8 cellular contexts compared by ENCODE assay signal in genomic region chr1:220878223-220879081, GRCh38. TPM values are rescaled to one million over a fixed set of nuclear protein-coding genes. Genes with fewer than 3 reads are reported as not detected.
DNase-seq lines count a peak whose midpoint lies in the region; ATAC-seq, FAIRE-seq and TF ChIP-seq lines count a peak whose summit lies in the region.

No MANE protein-coding gene starts in this region.

- H4K5ac ChIP-seq in H9 (ENCODE audit: insufficient read length, low read depth, low read length) = no peak overlapping the region

- H3K9me3 Mint-ChIP-seq in CD14-positive monocyte (peaks cover 0 to 7% (median 0%) of the 10 kb centered on the region in 7 donors), H9 (peaks cover 0 to 3% of the 10 kb centered on the region in 2 experiments; a peak in 2 of 5 replicates)

- no peak overlapping the region for H4K8ac ChIP-seq in H9 (replicated peaks; ENCODE audit: insufficient read length, low read depth, low read length)

- H3K4me1 ChIP-seq in H9 (ENCODE audit: insufficient read depth, low read length) (no peaks in the 10 kb centered on the region), ovary (ENCODE audit: insufficient read depth) (peaks cover 6% of the 10 kb centered on the region), small intestine (ENCODE audit: control insufficient read depth in 2 of 2, insufficient read depth in 1 of 2, low read depth in 1 of 2, low read length in 1 of 2) (peaks cover 0 to 2% of the 10 kb centered on the region in 2 donors)

- H3K9me3 ChIP-seq in H9 (ENCODE audit: control insufficient read depth, low read depth, low read length) (no peaks in the 10 kb centered on the region), ovary (no peaks in the 10 kb centered on the region), small intestine (ENCODE audit: control insufficient read depth, low read depth) (no peaks in the 10 kb centered on the region)

- H3K4me3 Mint-ChIP-seq in CD14-positive monocyte (peak overlapping the region; percentile 92 to 99), H9 (peak overlapping the region; percentile 57 to 86)

- peaks cover 0 to 9% (median 0%) of the 10 kb centered on the region in 3 donors for H3K27me3 Mint-ChIP-seq in CD14-positive monocyte (ENCODE audit: low read depth in 3 of 3)
- peaks cover 100% of the 10 kb centered on the region for H3K27me3 Mint-ChIP-seq in H9 (ENCODE audit: low read depth)

- H3K27me3 ChIP-seq in H9 (ENCODE audit: insufficient read depth, low read length) = peaks cover 85% of the 10 kb centered on the region
- no peaks in the 10 kb centered on the region for H3K27me3 ChIP-seq in ovary
- H3K27me3 ChIP-seq in small intestine (ENCODE audit: control insufficient read depth in 2 of 2, insufficient read depth in 2 of 2, low read length in 2 of 2) = peaks cover 0 to 13% of the 10 kb centered on the region in 2 donors

- H3K27ac Mint-ChIP-seq in CD14-positive monocyte = peak overlapping the region; percentile 93 to 99 (median 96)
- no peak overlapping the region for H3K27ac Mint-ChIP-seq in H9

- H3K36me3 Mint-ChIP-seq in CD14-positive monocyte (peaks cover 9 to 19% of the 10 kb centered on the region in 2 donors), H9 (ENCODE audit: insufficient read depth in 1 of 3, low read depth in 3 of 3) (no peaks in the 10 kb centered on the region; a peak in 2 of 7 replicates)

- no CpG with 5 or more reads among the region's 41 CpGs for WGBS in H9 (ENCODE audit: extremely low coverage, insufficient read length, low lambda C conversion rate)
- WGBS in ovary, 3 donors = 14 to 20% (median 16%) methylated on average over 41 of the region's 41 CpGs
- WGBS in small intestine, 3 donors = 7 to 9% (median 8%) methylated on average over 41 of the region's 41 CpGs

- no peak for DNase-seq in CD14-positive monocyte (ENCODE audit: low spot score)
- no peak for DNase-seq in H9
- peak; percentile 92 for DNase-seq in SIG-M5 (lab: John Stamatoyannopoulos, UW)
- DNase-seq in fibroblast of mammary gland (ENCODE audit: low read depth) = peak; percentile 36
- DNase-seq in ovary = no peak
- no peak for DNase-seq in small intestine
- DNase-seq in stimulated activated CD4-positive, alpha-beta T cell treated with anti-CD3 and anti-CD28 coated beads, Interleukin-1b, Interleukin-23, amount 100 ng/mL, for 48 hours = no peak

- no peak overlapping the region for H3K27ac ChIP-seq in H9 (ENCODE audit: insufficient read length, low read depth, low read length)
- H3K27ac ChIP-seq in ovary = peak overlapping the region in 1 of 2 donors; percentile 27
- peak overlapping the region in 1 of 2 donors; percentile 94 for H3K27ac ChIP-seq in small intestine (ENCODE audit: low read depth in 1 of 2, low read length in 1 of 2)

- H3K14ac ChIP-seq in H9 (ENCODE audit: insufficient read depth, low read length) = no peak overlapping the region

- H4K91ac ChIP-seq in H9 (ENCODE audit: insufficient read length, low read depth, low read length) = no peak overlapping the region

- H2AK5ac ChIP-seq in H9 (ENCODE audit: insufficient read length, low read length) = no peak overlapping the region

- TF ChIP-seq EP300 in ovary (IDR thresholded peaks at IDR 0.05) = no peak

- no peak overlapping the region for H2BK5ac ChIP-seq in H9 (ENCODE audit: insufficient read length, low read length)

- intact Hi-C loops in CD14-positive monocyte (cut with micrococcal nuclease) = loop anchor here (2.0 to 10.0 kb wide), 3 partner anchors 220 to 556 kb away; no protein-coding TSS in a partner anchor
- intact Hi-C loops in ovary (cut with DNase I) = loop anchor here in 3 of 4 donors (2.0 to 10.0 kb wide), 2 partner anchors 36 to 556 kb away; no protein-coding TSS in a partner anchor

- H3K79me1 ChIP-seq in H9 (ENCODE audit: insufficient read depth, low read depth, low read length, poor library complexity, severe bottlenecking) = no peaks in the 10 kb centered on the region

- ATAC-seq in GM18502 (IDR thresholded peaks at IDR 0.05; ENCODE audit: poor library complexity, unreplicated experiment) = no peak

- no peak overlapping the region for H3T11ph ChIP-seq in H9 (ENCODE audit: low read length)

- H3K4me1 Mint-ChIP-seq in CD14-positive monocyte (peaks cover 65% of the 10 kb centered on the region), H9 (peaks cover 43 to 62% of the 10 kb centered on the region in 2 experiments)

- H2BK12ac ChIP-seq in H9 (ENCODE audit: insufficient read length, low read depth, low read length) = no peak overlapping the region

- H3K79me2 ChIP-seq in H9 (ENCODE audit: insufficient read depth, low read length) = no peaks in the 10 kb centered on the region

- H3K23ac ChIP-seq in H9 (ENCODE audit: insufficient read length, low read depth, low read length) = no peak overlapping the region

- H4K20me1 ChIP-seq in H9 (ENCODE audit: control insufficient read depth, insufficient read depth, insufficient read length) = no peaks in the 10 kb centered on the region

- FAIRE-seq in small intestine (lab: Jason Lieb, UNC) = no peak

- H3K4ac ChIP-seq in H9 (ENCODE audit: low read depth, low read length) = no peak overlapping the region

- H3K23me2 ChIP-seq in H9 (ENCODE audit: insufficient read length, low read depth, low read length, poor library complexity, severe bottlenecking) = peaks cover 13% of the 10 kb centered on the region

- no peak overlapping the region for H3K18ac ChIP-seq in H9 (ENCODE audit: insufficient read length, low read depth, low read length)

- H3K4me3 ChIP-seq in fibroblast of mammary gland (ENCODE audit: control insufficient read depth, low read depth, low read length) (peak overlapping the region; percentile 70), ovary (peak overlapping the region; percentile 58), small intestine (ENCODE audit: low read depth in 1 of 2, low read length in 2 of 2) (no peak overlapping the region)

- H3K56ac ChIP-seq in H9 (ENCODE audit: insufficient read length, low read depth, low read length) = no peak overlapping the region

- H3K4me2 ChIP-seq in H9 (ENCODE audit: insufficient read depth, insufficient read length, low read length) = peak overlapping the region; percentile 59

- H2AFZ ChIP-seq in H9 (ENCODE audit: low read length) = no peak overlapping the region

- TF ChIP-seq CTCF in CD14-positive monocyte (IDR thresholded peaks at IDR 0.05) (no peak), H9 (conservative IDR thresholded peaks at IDR 0.05) (no peak), fibroblast of mammary gland (conservative IDR thresholded peaks at IDR 0.05; ENCODE audit: control insufficient read depth, insufficient read depth, low read depth, low read length) (peak; percentile 4), ovary (IDR thresholded peaks at IDR 0.05) (no peak)

- H3K9ac ChIP-seq in H9 (ENCODE audit: extremely low read depth, insufficient read length, low read length) = no peak overlapping the region

- no peak overlapping the region for H2BK20ac ChIP-seq in H9 (ENCODE audit: low read depth, low read length, poor library complexity, severe bottlenecking)

- TF ChIP-seq POLR2A in ovary (IDR thresholded peaks at IDR 0.05) = no peak

- no peak overlapping the region for H2BK15ac ChIP-seq in H9 (ENCODE audit: low read depth, low read length)

- H3K36me3 ChIP-seq in ovary (no peaks in the 10 kb centered on the region), small intestine (ENCODE audit: control insufficient read depth in 2 of 2, insufficient read depth in 2 of 2, low read length in 2 of 2) (no peaks in the 10 kb centered on the region)

- no peak overlapping the region for H2BK120ac ChIP-seq in H9 (ENCODE audit: low read depth, low read length, poor library complexity, severe bottlenecking)

RNA-seq across cellular contexts. Expression of gene HLX, which starts 0.8 kb away (rescaled TPM):
- polyA plus RNA-seq in CD14-positive monocyte (10 to 100 TPM; 17.1 to 17.6 TPM), ovary (1 to 10 TPM; 3.5 to 9.4 TPM), small intestine (1 to 10 TPM in 2 of 3 donors, under 1 TPM in 1; 0.45 to 6.8 (median 1.9) TPM)
- total RNA-seq in H9 (2021) (0.37 and 0.88 TPM in 2 replicates), ovary (1 to 10 TPM; 2.1 to 7.6 (median 3.1) TPM)

Comparison
In these comparisons a context has a peak if more than half of its experiments do, and no peak if none do; other contexts are left out.
1. DNase-seq: peak in SIG-M5 (single experiment) and fibroblast of mammary gland (single experiment); none in CD14-positive monocyte (single experiment), H9 (single experiment), ovary (0 of 5), small intestine (single experiment) and stimulated activated CD4-positive, alpha-beta T cell treated with anti-CD3 and anti-CD28 coated beads, Interleukin-1b, Interleukin-23, amount 100 ng/mL, for 48 hours (single experiment).
2. H3K27ac Mint-ChIP-seq: peak in CD14-positive monocyte (7 of 7); none in H9 (0 of 3).
3. H3K4me3 ChIP-seq: peak in fibroblast of mammary gland (single experiment) and ovary (single experiment); none in small intestine (0 of 2).